ENCODE assay signal across 1 cellular context in the genomic region with DNA sequence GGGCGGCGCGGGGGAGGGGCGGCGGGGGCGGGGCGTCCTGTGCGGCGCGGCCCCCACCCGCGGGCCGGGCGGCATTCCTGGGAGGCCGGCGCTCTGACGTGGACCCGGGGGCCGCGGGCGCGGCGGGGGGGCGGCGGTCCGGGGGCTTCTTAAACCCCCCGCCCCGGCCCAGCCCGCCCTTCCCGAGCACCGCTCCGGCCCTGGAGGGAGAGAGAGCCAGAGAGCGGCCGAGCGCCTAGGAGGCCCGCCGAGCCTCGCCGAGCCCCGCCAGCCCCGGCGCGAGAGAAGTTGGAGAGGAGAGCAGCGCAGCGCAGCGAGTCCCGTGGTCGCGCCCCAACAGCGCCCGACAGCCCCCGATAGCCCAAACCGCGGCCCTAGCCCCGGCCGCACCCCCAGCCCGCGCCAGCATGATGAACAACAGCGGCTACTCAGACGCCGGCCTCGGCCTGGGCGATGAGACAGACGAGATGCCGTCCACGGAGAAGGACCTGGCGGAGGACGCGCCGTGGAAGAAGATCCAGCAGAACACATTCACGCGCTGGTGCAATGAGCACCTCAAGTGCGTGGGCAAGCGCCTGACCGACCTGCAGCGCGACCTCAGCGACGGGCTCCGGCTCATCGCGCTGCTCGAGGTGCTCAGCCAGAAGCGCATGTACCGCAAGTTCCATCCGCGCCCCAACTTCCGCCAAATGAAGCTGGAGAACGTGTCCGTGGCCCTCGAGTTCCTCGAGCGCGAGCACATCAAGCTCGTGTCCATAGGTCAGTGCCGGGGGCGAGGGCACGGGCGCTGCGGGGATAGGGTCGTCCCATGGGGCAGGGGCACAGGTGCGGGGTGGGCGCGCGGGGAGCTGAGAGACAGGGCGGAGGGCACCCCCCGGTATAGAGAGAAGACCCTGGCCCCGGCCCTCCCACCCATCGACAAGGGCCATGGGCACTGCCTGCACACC.
TF ChIP-seq lines count a peak whose summit lies in the region.

A gene with protein sequence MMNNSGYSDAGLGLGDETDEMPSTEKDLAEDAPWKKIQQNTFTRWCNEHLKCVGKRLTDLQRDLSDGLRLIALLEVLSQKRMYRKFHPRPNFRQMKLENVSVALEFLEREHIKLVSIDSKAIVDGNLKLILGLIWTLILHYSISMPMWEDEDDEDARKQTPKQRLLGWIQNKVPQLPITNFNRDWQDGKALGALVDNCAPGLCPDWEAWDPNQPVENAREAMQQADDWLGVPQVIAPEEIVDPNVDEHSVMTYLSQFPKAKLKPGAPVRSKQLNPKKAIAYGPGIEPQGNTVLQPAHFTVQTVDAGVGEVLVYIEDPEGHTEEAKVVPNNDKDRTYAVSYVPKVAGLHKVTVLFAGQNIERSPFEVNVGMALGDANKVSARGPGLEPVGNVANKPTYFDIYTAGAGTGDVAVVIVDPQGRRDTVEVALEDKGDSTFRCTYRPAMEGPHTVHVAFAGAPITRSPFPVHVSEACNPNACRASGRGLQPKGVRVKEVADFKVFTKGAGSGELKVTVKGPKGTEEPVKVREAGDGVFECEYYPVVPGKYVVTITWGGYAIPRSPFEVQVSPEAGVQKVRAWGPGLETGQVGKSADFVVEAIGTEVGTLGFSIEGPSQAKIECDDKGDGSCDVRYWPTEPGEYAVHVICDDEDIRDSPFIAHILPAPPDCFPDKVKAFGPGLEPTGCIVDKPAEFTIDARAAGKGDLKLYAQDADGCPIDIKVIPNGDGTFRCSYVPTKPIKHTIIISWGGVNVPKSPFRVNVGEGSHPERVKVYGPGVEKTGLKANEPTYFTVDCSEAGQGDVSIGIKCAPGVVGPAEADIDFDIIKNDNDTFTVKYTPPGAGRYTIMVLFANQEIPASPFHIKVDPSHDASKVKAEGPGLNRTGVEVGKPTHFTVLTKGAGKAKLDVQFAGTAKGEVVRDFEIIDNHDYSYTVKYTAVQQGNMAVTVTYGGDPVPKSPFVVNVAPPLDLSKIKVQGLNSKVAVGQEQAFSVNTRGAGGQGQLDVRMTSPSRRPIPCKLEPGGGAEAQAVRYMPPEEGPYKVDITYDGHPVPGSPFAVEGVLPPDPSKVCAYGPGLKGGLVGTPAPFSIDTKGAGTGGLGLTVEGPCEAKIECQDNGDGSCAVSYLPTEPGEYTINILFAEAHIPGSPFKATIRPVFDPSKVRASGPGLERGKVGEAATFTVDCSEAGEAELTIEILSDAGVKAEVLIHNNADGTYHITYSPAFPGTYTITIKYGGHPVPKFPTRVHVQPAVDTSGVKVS (N-terminal part only) (plus strand): TSS at position 176 of the 947 bp plus-strand sequence. CDS start 232 bp downstream, at position 408.

TF ChIP-seq in K562, 482 proteins besides CTCF, POLR2A, EP300 and RAD21 (continued from another document and continues in another):
- TF ChIP-seq ZNF384 (IDR thresholded peaks at IDR 0.05; ENCODE audit: low read depth, low read length) (no peak), STAT5B (CRISPR knock-in tag; IDR thresholded peaks at IDR 0.05) (no peak), CREB3L1 (IDR thresholded peaks at IDR 0.05; ENCODE audit: borderline replicate concordance, low read depth) (peak; percentile 22; the same call in 1 of the 2 replicates), BRD4 (IDR thresholded peaks at IDR 0.05) (no peak; the same call in none of the 2 replicates), ZC3H4 (CRISPR knock-in tag; IDR thresholded peaks at IDR 0.05; ENCODE audit: borderline replicate concordance) (0 out of 2 replicates have a peak, but pooled peaks have one; percentile 12), CBFA2T2 (conservative IDR thresholded peaks at IDR 0.05) (no peak), NCOA4 (IDR thresholded peaks at IDR 0.05; ENCODE audit: partially characterized antibody) (no peak), KLF10 (CRISPR knock-in tag; IDR thresholded peaks at IDR 0.05) (no peak), PHF20 (IDR thresholded peaks at IDR 0.05; ENCODE audit: partially characterized antibody) (peak; percentile 62), SAP30 (IDR thresholded peaks at IDR 0.05; ENCODE audit: borderline replicate concordance, insufficient read depth, low read depth, low read length, poor library complexity, severe bottlenecking) (peak; percentile 70), NFIX (CRISPR knock-in tag; IDR thresholded peaks at IDR 0.05; ENCODE audit: low read depth) (no peak), CSDE1 (IDR thresholded peaks at IDR 0.05) (no peak), HNRNPUL1 (IDR thresholded peaks at IDR 0.05; ENCODE audit: low read length) (no peak), MAFK (IDR thresholded peaks at IDR 0.05; ENCODE audit: low read length) (no peak), HLTF (IDR thresholded peaks at IDR 0.05) (0 out of 2 replicates have a peak, but pooled peaks have one; percentile 60), ZHX1 (conservative IDR thresholded peaks at IDR 0.05; ENCODE audit: low read length) (no peak), PHTF2 (CRISPR knock-in tag; IDR thresholded peaks at IDR 0.05) (no peak), CREB1 (IDR thresholded peaks at IDR 0.05) (no peak; the same call in 1 of the 2 replicates), CREB1 (CRISPR knock-in tag; IDR thresholded peaks at IDR 0.05) (peak; percentile 67), IFI16 (CRISPR knock-in tag; IDR thresholded peaks at IDR 0.05) (no peak), TRIM24 (IDR thresholded peaks at IDR 0.05) (0 out of 4 replicates have a peak, but pooled peaks of 1 of the 2 experiments have one; percentile 32), PHB (CRISPR knock-in tag; IDR thresholded peaks at IDR 0.05) (no peak), PHF8 (IDR thresholded peaks at IDR 0.05; ENCODE audit: borderline replicate concordance, low read length) (peak; percentile 58; the same call in 1 of the 2 replicates), HDAC8 (tag; IDR thresholded peaks at IDR 0.05) (no peak), THAP7 (CRISPR knock-in tag; IDR thresholded peaks at IDR 0.05) (no peak), EWSR1 (IDR thresholded peaks at IDR 0.05; ENCODE audit: borderline replicate concordance, low read depth, partially characterized antibody) (no peak), HCFC1 (IDR thresholded peaks at IDR 0.05; ENCODE audit: low read depth, low read length) (no peak), RCOR1 (IDR thresholded peaks at IDR 0.05; ENCODE audit: borderline replicate concordance in 1 of 2, low read depth in 2 of 2, low read length in 2 of 2) (no peak), POU5F1 (IDR thresholded peaks at IDR 0.05; ENCODE audit: borderline replicate concordance, low read depth, low read length, partially characterized antibody) (peak; percentile 22), ZNF584 (CRISPR knock-in tag; IDR thresholded peaks at IDR 0.05; ENCODE audit: low read depth) (no peak), NUFIP1 (IDR thresholded peaks at IDR 0.05; ENCODE audit: partially characterized antibody) (no peak), FOXA1 (IDR thresholded peaks at IDR 0.05; ENCODE audit: borderline replicate concordance) (no peak), KAT7 (CRISPR knock-in tag; IDR thresholded peaks at IDR 0.05; ENCODE audit: borderline replicate concordance) (peak; percentile 95; the same call in 1 of the 2 replicates), TCFL5 (CRISPR knock-in tag; conservative IDR thresholded peaks at IDR 0.05) (no peak), TRIM28 (IDR thresholded peaks at IDR 0.05) (0 out of 2 replicates have a peak, but pooled peaks have one; percentile 20), RREB1 (CRISPR knock-in tag; IDR thresholded peaks at IDR 0.05) (no peak; the same call in 1 of the 2 replicates), NFYB (IDR thresholded peaks at IDR 0.05; ENCODE audit: extremely low read depth, insufficient read length) (no peak), IRF2 (CRISPR knock-in tag; IDR thresholded peaks at IDR 0.05) (no peak), ZNF75A (CRISPR knock-in tag; IDR thresholded peaks at IDR 0.05) (no peak)
- TF ChIP-seq, protein P1, sequence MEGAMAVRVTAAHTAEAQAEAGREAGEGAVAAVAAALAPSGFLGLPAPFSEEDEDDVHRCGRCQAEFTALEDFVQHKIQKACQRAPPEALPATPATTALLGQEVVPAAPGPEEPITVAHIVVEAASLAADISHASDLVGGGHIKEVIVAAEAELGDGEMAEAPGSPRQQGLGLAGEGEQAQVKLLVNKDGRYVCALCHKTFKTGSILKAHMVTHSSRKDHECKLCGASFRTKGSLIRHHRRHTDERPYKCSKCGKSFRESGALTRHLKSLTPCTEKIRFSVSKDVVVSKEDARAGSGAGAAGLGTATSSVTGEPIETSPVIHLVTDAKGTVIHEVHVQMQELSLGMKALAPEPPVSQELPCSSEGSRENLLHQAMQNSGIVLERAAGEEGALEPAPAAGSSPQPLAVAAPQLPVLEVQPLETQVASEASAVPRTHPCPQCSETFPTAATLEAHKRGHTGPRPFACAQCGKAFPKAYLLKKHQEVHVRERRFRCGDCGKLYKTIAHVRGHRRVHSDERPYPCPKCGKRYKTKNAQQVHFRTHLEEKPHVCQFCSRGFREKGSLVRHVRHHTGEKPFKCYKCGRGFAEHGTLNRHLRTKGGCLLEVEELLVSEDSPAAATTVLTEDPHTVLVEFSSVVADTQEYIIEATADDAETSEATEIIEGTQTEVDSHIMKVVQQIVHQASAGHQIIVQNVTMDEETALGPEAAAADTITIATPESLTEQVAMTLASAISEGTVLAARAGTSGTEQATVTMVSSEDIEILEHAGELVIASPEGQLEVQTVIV (CRISPR knock-in tag; IDR thresholded peaks at IDR 0.05; ENCODE audit: borderline replicate concordance), result no peak
- TF ChIP-seq, protein P2, sequence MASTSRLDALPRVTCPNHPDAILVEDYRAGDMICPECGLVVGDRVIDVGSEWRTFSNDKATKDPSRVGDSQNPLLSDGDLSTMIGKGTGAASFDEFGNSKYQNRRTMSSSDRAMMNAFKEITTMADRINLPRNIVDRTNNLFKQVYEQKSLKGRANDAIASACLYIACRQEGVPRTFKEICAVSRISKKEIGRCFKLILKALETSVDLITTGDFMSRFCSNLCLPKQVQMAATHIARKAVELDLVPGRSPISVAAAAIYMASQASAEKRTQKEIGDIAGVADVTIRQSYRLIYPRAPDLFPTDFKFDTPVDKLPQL (IDR thresholded peaks at IDR 0.05; ENCODE audit: extremely low read depth, insufficient read length), result no peak
